In the genomic region with DNA sequence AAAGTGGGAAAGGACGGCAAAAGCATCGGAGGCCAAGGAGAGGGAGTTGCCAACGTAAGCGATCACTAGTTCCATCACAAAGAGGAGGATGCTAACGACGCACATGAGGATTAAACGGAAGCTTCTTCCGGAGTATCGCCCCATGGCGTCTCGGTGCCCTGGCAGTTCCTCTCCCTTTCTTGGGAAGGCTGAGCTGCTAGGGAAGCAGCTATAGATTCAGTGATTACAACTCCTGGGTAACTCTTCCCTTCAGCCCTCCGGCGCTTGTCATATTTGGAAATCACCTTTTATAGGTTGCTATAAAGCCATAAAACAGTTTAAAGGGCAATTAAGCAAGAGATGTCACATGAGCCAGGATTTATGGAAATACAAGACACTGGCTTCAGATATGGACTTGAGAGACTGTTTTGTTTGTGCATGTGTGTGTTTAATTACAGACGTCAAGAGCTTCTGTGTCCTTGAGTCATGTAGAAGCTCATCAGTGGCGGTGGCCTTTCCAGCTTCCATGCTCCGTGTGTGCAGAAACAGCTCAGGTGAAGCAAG, we compare ENCODE assay signal across 1 cellular context.
TF ChIP-seq lines count a peak whose summit lies in the region.

No MANE protein-coding gene starts in this region.

TF ChIP-seq in K562, 482 proteins besides CTCF, POLR2A, EP300 and RAD21 (continued from another document):
- TF ChIP-seq, protein P1, sequence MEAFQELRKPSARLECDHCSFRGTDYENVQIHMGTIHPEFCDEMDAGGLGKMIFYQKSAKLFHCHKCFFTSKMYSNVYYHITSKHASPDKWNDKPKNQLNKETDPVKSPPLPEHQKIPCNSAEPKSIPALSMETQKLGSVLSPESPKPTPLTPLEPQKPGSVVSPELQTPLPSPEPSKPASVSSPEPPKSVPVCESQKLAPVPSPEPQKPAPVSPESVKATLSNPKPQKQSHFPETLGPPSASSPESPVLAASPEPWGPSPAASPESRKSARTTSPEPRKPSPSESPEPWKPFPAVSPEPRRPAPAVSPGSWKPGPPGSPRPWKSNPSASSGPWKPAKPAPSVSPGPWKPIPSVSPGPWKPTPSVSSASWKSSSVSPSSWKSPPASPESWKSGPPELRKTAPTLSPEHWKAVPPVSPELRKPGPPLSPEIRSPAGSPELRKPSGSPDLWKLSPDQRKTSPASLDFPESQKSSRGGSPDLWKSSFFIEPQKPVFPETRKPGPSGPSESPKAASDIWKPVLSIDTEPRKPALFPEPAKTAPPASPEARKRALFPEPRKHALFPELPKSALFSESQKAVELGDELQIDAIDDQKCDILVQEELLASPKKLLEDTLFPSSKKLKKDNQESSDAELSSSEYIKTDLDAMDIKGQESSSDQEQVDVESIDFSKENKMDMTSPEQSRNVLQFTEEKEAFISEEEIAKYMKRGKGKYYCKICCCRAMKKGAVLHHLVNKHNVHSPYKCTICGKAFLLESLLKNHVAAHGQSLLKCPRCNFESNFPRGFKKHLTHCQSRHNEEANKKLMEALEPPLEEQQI (IDR thresholded peaks at IDR 0.05), result 0 out of 2 replicates have a peak, but pooled peaks have one; percentile 49
